Comparison of ENCODE assay signal across 1 cellular context in the genomic region with DNA sequence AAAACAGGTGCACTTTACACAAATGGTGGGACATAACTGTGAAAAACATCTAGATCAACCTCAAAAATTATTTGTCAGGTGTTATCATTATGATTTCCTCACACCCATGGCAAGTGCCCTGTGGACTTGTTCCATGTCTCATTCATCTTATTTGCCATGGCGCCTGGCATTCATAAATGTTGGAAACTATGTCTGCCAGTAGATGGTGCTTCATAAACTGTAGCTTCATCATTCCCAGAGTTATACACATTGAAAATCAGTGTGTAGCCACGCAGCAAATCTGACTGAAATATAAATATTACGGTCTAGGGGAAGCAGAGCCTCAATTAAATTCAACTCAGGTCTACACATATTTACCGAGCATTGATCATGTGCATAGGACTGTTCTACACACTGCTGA.
TF ChIP-seq lines count a peak whose summit lies in the region.

No MANE protein-coding gene starts in this region.

TF ChIP-seq in HCT116, 20 proteins besides CTCF, POLR2A, EP300 and RAD21 (continued from another document):
- TF ChIP-seq, protein P1, sequence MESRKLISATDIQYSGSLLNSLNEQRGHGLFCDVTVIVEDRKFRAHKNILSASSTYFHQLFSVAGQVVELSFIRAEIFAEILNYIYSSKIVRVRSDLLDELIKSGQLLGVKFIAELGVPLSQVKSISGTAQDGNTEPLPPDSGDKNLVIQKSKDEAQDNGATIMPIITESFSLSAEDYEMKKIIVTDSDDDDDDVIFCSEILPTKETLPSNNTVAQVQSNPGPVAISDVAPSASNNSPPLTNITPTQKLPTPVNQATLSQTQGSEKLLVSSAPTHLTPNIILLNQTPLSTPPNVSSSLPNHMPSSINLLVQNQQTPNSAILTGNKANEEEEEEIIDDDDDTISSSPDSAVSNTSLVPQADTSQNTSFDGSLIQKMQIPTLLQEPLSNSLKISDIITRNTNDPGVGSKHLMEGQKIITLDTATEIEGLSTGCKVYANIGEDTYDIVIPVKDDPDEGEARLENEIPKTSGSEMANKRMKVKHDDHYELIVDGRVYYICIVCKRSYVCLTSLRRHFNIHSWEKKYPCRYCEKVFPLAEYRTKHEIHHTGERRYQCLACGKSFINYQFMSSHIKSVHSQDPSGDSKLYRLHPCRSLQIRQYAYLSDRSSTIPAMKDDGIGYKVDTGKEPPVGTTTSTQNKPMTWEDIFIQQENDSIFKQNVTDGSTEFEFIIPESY (IDR thresholded peaks at IDR 0.05; ENCODE audit: extremely low read depth, insufficient replicate concordance, low read length) = no peak
- TF ChIP-seq ELF1 (IDR thresholded peaks at IDR 0.05; ENCODE audit: borderline replicate concordance, low read depth) = no peak
- no peak for TF ChIP-seq EGR1 (IDR thresholded peaks at IDR 0.05; ENCODE audit: low read depth)
- TF ChIP-seq YY1 (IDR thresholded peaks at IDR 0.05; ENCODE audit: extremely low read depth, insufficient replicate concordance, low read depth, low read length) = no peak
- no peak for TF ChIP-seq ZFX (IDR thresholded peaks at IDR 0.05)
- TF ChIP-seq, protein P2, sequence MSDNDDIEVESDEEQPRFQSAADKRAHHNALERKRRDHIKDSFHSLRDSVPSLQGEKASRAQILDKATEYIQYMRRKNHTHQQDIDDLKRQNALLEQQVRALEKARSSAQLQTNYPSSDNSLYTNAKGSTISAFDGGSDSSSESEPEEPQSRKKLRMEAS (IDR thresholded peaks at IDR 0.05) = no peak
- TF ChIP-seq, protein P3, sequence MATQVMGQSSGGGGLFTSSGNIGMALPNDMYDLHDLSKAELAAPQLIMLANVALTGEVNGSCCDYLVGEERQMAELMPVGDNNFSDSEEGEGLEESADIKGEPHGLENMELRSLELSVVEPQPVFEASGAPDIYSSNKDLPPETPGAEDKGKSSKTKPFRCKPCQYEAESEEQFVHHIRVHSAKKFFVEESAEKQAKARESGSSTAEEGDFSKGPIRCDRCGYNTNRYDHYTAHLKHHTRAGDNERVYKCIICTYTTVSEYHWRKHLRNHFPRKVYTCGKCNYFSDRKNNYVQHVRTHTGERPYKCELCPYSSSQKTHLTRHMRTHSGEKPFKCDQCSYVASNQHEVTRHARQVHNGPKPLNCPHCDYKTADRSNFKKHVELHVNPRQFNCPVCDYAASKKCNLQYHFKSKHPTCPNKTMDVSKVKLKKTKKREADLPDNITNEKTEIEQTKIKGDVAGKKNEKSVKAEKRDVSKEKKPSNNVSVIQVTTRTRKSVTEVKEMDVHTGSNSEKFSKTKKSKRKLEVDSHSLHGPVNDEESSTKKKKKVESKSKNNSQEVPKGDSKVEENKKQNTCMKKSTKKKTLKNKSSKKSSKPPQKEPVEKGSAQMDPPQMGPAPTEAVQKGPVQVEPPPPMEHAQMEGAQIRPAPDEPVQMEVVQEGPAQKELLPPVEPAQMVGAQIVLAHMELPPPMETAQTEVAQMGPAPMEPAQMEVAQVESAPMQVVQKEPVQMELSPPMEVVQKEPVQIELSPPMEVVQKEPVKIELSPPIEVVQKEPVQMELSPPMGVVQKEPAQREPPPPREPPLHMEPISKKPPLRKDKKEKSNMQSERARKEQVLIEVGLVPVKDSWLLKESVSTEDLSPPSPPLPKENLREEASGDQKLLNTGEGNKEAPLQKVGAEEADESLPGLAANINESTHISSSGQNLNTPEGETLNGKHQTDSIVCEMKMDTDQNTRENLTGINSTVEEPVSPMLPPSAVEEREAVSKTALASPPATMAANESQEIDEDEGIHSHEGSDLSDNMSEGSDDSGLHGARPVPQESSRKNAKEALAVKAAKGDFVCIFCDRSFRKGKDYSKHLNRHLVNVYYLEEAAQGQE (IDR thresholded peaks at IDR 0.05; ENCODE audit: low read depth) = no peak
- no peak for TF ChIP-seq EZH2phosphoT487 (IDR thresholded peaks at IDR 0.05; ENCODE audit: borderline replicate concordance)
- no peak for TF ChIP-seq EZH2 (IDR thresholded peaks at IDR 0.05)
- no peak for TF ChIP-seq TCF7L2 (IDR thresholded peaks at IDR 0.05; ENCODE audit: borderline replicate concordance, extremely low read depth, insufficient read depth, insufficient read length)
- TF ChIP-seq JUND (IDR thresholded peaks at IDR 0.05) = no peak
- no peak for TF ChIP-seq POLR2AphosphoS5 (IDR thresholded peaks at IDR 0.05; ENCODE audit: low read depth, low read length)
- no peak for TF ChIP-seq CEBPB (IDR thresholded peaks at IDR 0.05; ENCODE audit: low read depth)
